In the genomic region with DNA sequence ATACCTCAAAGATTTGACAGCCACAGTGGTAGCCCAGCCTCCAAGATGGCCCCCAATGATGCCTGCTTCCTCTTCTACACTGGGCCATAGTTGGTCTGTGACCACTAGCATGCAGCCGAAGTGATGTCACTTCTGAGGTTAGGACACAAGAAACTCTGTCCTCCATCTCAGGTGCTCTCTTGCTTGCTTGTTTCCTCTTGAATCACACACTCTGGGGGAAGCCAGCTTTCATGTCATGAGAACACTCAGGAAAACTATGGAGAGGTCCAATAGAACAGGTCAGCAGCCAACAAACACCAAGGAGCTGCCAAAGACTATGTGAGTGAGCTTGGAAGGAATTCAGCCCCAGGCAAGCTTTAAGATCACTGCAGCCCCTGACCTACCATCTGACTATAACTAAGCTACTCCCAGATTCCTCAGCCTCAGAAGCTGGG, we compare ENCODE assay signal across 1 cellular context.
TF ChIP-seq lines count a peak whose summit lies in the region.

No MANE protein-coding gene starts in this region.

TF ChIP-seq in GM12878, 131 proteins besides CTCF, POLR2A, EP300 and RAD21 (continued from another document):
- TF ChIP-seq, protein P1, sequence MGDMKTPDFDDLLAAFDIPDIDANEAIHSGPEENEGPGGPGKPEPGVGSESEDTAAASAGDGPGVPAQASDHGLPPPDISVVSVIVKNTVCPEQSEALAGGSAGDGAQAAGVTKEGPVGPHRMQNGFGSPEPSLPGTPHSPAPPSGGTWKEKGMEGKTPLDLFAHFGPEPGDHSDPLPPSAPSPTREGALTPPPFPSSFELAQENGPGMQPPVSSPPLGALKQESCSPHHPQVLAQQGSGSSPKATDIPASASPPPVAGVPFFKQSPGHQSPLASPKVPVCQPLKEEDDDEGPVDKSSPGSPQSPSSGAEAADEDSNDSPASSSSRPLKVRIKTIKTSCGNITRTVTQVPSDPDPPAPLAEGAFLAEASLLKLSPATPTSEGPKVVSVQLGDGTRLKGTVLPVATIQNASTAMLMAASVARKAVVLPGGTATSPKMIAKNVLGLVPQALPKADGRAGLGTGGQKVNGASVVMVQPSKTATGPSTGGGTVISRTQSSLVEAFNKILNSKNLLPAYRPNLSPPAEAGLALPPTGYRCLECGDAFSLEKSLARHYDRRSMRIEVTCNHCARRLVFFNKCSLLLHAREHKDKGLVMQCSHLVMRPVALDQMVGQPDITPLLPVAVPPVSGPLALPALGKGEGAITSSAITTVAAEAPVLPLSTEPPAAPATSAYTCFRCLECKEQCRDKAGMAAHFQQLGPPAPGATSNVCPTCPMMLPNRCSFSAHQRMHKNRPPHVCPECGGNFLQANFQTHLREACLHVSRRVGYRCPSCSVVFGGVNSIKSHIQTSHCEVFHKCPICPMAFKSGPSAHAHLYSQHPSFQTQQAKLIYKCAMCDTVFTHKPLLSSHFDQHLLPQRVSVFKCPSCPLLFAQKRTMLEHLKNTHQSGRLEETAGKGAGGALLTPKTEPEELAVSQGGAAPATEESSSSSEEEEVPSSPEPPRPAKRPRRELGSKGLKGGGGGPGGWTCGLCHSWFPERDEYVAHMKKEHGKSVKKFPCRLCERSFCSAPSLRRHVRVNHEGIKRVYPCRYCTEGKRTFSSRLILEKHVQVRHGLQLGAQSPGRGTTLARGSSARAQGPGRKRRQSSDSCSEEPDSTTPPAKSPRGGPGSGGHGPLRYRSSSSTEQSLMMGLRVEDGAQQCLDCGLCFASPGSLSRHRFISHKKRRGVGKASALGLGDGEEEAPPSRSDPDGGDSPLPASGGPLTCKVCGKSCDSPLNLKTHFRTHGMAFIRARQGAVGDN (IDR thresholded peaks at IDR 0.05), result no peak
- no peak for TF ChIP-seq SMARCA5 (IDR thresholded peaks at IDR 0.05)
- TF ChIP-seq RUNX3 (IDR thresholded peaks at IDR 0.05; ENCODE audit: low read length), result peak; percentile 70
- no peak for TF ChIP-seq TCF7 (IDR thresholded peaks at IDR 0.05; ENCODE audit: borderline replicate concordance)
- TF ChIP-seq SUPT20H (IDR thresholded peaks at IDR 0.05; ENCODE audit: borderline replicate concordance, control insufficient read depth, low read depth, low read length), result no peak
- TF ChIP-seq YBX1 (IDR thresholded peaks at IDR 0.05), result no peak
- TF ChIP-seq GABPA (IDR thresholded peaks at IDR 0.05; ENCODE audit: low read depth), result no peak
- TF ChIP-seq EGR1 (IDR thresholded peaks at IDR 0.05; ENCODE audit: borderline replicate concordance in 1 of 2, low read depth in 2 of 2, low read length in 2 of 2), result no peak
- TF ChIP-seq CBX3 (IDR thresholded peaks at IDR 0.05; ENCODE audit: borderline replicate concordance, low read depth), result no peak
- no peak for TF ChIP-seq SMAD1 (IDR thresholded peaks at IDR 0.05; ENCODE audit: low read depth, partially characterized antibody)
- TF ChIP-seq BMI1 (IDR thresholded peaks at IDR 0.05; ENCODE audit: borderline replicate concordance), result no peak
- no peak for TF ChIP-seq NBN (IDR thresholded peaks at IDR 0.05)
- no peak for TF ChIP-seq FOXM1 (IDR thresholded peaks at IDR 0.05; ENCODE audit: low read depth, low read length)
- no peak for TF ChIP-seq ESRRA (IDR thresholded peaks at IDR 0.05; ENCODE audit: low read length)
- no peak for TF ChIP-seq SIX5 (IDR thresholded peaks at IDR 0.05; ENCODE audit: low read depth, low read length, severe bottlenecking)
- peak; percentile 71 for TF ChIP-seq ATF7 (IDR thresholded peaks at IDR 0.05; ENCODE audit: low read depth)
- no peak for TF ChIP-seq RFX5 (IDR thresholded peaks at IDR 0.05; ENCODE audit: low read depth, low read length)
- TF ChIP-seq ZNF217 (IDR thresholded peaks at IDR 0.05), result no peak
- no peak for TF ChIP-seq ETV6 (conservative IDR thresholded peaks at IDR 0.05 in 1 of 2, IDR thresholded peaks at IDR 0.05 in 1 of 2; ENCODE audit: borderline replicate concordance in 1 of 2, low read depth in 1 of 2)
- TF ChIP-seq MEF2A (IDR thresholded peaks at IDR 0.05; ENCODE audit: insufficient read depth, low read depth, low read length), result no peak
- no peak for TF ChIP-seq TCF12 (IDR thresholded peaks at IDR 0.05; ENCODE audit: low read depth, low read length)
- no peak for TF ChIP-seq PAX5 (IDR thresholded peaks at IDR 0.05; ENCODE audit: borderline replicate concordance, low read depth, low read length)
